2 cellular contexts compared by ENCODE assay signal in the genomic region with DNA sequence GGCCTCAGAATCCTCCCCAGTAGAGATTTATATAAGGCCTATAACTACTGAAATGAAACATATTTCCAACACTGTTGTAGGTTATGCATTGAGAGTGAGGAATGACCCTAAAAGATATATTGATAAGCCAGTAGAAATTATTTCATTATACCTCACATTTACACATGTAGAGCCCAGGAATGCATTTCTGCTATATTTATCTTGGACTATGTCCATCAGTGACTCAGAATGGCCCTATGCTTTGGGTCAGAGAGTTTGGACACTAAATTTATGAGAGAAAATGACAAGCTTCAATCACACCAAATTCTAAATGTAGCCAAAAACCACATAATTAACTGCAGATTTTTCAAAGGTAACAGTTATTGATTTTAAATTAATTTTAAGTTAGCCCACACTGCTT.
TF ChIP-seq lines count a peak whose summit lies in the region.

No MANE protein-coding gene starts in this region.

TF ChIP-seq in SK-N-SH, 30 proteins besides CTCF, POLR2A, EP300 and RAD21 (continued from another document):
- TF ChIP-seq, protein P1, sequence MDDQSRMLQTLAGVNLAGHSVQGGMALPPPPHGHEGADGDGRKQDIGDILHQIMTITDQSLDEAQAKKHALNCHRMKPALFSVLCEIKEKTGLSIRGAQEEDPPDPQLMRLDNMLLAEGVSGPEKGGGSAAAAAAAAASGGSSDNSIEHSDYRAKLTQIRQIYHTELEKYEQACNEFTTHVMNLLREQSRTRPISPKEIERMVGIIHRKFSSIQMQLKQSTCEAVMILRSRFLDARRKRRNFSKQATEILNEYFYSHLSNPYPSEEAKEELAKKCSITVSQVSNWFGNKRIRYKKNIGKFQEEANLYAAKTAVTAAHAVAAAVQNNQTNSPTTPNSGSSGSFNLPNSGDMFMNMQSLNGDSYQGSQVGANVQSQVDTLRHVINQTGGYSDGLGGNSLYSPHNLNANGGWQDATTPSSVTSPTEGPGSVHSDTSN (IDR thresholded peaks at IDR 0.05), result 0 out of 2 replicates have a peak, but pooled peaks have one; percentile 44
- peak; percentile 20; the same call in 1 of the 2 replicates for TF ChIP-seq TCF12 (IDR thresholded peaks at IDR 0.05)

TF ChIP-seq in SK-N-SH treated with all-trans-retinoic acid at 6 μM for 48 hours, 23 proteins besides CTCF, POLR2A, EP300 and RAD21 (continued from another document):
- no peak for TF ChIP-seq SNAI2 (CRISPR knock-in tag; IDR thresholded peaks at IDR 0.05)
- TF ChIP-seq ZFP30 (CRISPR knock-in tag; IDR thresholded peaks at IDR 0.05), result no peak
- TF ChIP-seq RARB (CRISPR knock-in tag; IDR thresholded peaks at IDR 0.05), result no peak
- no peak for TF ChIP-seq ISL1 (CRISPR knock-in tag; IDR thresholded peaks at IDR 0.05)
- TF ChIP-seq ZC3H10 (CRISPR knock-in tag; IDR thresholded peaks at IDR 0.05), result no peak
- TF ChIP-seq ARNTL (CRISPR knock-in tag; IDR thresholded peaks at IDR 0.05; ENCODE audit: borderline replicate concordance, low read depth), result no peak
- no peak for TF ChIP-seq ZNF8 (CRISPR knock-in tag; IDR thresholded peaks at IDR 0.05)
- TF ChIP-seq, protein P2, sequence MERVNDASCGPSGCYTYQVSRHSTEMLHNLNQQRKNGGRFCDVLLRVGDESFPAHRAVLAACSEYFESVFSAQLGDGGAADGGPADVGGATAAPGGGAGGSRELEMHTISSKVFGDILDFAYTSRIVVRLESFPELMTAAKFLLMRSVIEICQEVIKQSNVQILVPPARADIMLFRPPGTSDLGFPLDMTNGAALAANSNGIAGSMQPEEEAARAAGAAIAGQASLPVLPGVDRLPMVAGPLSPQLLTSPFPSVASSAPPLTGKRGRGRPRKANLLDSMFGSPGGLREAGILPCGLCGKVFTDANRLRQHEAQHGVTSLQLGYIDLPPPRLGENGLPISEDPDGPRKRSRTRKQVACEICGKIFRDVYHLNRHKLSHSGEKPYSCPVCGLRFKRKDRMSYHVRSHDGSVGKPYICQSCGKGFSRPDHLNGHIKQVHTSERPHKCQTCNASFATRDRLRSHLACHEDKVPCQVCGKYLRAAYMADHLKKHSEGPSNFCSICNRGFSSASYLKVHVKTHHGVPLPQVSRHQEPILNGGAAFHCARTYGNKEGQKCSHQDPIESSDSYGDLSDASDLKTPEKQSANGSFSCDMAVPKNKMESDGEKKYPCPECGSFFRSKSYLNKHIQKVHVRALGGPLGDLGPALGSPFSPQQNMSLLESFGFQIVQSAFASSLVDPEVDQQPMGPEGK (CRISPR knock-in tag; IDR thresholded peaks at IDR 0.05; ENCODE audit: borderline replicate concordance), result no peak
- TF ChIP-seq, protein P3, sequence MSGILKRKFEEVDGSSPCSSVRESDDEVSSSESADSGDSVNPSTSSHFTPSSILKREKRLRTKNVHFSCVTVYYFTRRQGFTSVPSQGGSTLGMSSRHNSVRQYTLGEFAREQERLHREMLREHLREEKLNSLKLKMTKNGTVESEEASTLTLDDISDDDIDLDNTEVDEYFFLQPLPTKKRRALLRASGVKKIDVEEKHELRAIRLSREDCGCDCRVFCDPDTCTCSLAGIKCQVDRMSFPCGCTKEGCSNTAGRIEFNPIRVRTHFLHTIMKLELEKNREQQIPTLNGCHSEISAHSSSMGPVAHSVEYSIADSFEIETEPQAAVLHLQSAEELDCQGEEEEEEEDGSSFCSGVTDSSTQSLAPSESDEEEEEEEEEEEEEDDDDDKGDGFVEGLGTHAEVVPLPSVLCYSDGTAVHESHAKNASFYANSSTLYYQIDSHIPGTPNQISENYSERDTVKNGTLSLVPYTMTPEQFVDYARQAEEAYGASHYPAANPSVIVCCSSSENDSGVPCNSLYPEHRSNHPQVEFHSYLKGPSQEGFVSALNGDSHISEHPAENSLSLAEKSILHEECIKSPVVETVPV (CRISPR knock-in tag; IDR thresholded peaks at IDR 0.05), result no peak
- TF ChIP-seq PPARA (CRISPR knock-in tag; IDR thresholded peaks at IDR 0.05; ENCODE audit: borderline replicate concordance), result no peak
- no peak for TF ChIP-seq TCF4 (CRISPR knock-in tag; IDR thresholded peaks at IDR 0.05; ENCODE audit: borderline replicate concordance)
TF ChIP-seq in SK-N-SH treated with all-trans-retinoic acid at 6 μM for 48 hours: peak in this region for 0.
